In the genomic region with DNA sequence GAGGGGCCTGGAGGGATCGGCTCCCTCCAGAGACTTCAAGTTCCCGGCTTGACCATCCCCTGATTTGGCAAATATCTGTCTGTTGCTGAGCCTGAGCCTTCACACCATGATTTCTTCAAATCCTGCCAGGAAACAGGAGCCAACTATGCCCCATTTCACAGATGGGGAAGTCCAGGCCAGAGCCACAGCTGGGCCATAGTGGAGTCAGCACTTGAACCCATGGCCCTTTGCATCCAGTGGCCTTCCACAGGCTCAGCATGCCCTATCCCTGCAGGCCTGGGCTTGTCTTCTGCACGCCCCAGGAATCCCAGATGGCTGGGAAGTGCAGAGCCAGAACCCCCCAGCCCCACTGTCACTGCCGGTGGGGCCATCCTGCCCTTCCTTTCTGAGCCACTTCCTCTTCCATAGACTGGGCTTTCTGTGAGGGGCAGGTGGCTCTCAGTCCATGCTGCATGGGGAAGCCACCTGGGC, we compare ENCODE assay signal across 16 cellular contexts. TPM values are rescaled to one million over a fixed set of nuclear protein-coding genes. Genes with fewer than 3 reads are reported as not detected.
DNase-seq lines count a peak whose midpoint lies in the region; ATAC-seq and TF ChIP-seq lines count a peak whose summit lies in the region.
"Had no signal": no experiment of that assay in that cellular context is flagged by ENCODE, and none has a peak within 500 bp of the region (broad histone marks: within the 10 kb centered on the region; RNA-seq: fewer than 3 reads in every experiment).

No MANE protein-coding gene starts in this region.

- no peaks in the 10 kb centered on the region for H3K9me3 ChIP-seq in HEK293 (ENCODE audit: control insufficient read depth, insufficient read depth, low read depth, low read length)
- H3K9me3 ChIP-seq: esophagus squamous epithelium, left lung had no signal

- H3K4me3 ChIP-seq in HEK293 (ENCODE audit: low read depth, low read length): no peak overlapping the region
- H3K4me3 ChIP-seq: esophagus squamous epithelium, left lung had no signal

- H3K36me3 ChIP-seq in HEK293 (ENCODE audit: control insufficient read depth in 2 of 2, insufficient read depth in 1 of 2, low read length in 2 of 2): no peaks in the 10 kb centered on the region
- H3K36me3 ChIP-seq: esophagus squamous epithelium, left lung had no signal

- H3K4me3 Mint-ChIP-seq in activated T-cell treated with anti-CD3 and anti-CD28 coated beads, Interleukin-2, amount 50 U/mL, for 4 hours: no peak overlapping the region
- H3K4me3 Mint-ChIP-seq: effector memory CD8-positive, alpha-beta T cell had no signal

- H3K9me3 Mint-ChIP-seq in activated T-cell treated with anti-CD3 and anti-CD28 coated beads, Interleukin-2, amount 50 U/mL, for 4 hours: no peaks in the 10 kb centered on the region
- H3K9me3 Mint-ChIP-seq: effector memory CD8-positive, alpha-beta T cell had no signal

- intact Hi-C loops in sciatic nerve (cut with DNase I): no loop called here

- TF ChIP-seq CTCF in HEK293 (tag by site-specific recombination; IDR thresholded peaks at IDR 0.05): no peak

- H3K27ac ChIP-seq in HEK293 (ENCODE audit: extremely low read depth, low read depth, low read length): no peak overlapping the region
- H3K27ac ChIP-seq: esophagus squamous epithelium, HL-60, left lung had no signal

- POLR2A ChIA-PET in HEK293 (lab: Yijun Ruan, JAX): no interaction called here

- CTCF ChIA-PET in HEK293 (lab: Yijun Ruan, JAX): interaction anchor here (0.7 to 2.3 kb wide), 10 partner anchors 21 to 166 kb away, joined by 3 to 12 read pairs (median 5); no protein-coding TSS in a partner anchor

- H3K36me3 Mint-ChIP-seq in activated T-cell treated with anti-CD3 and anti-CD28 coated beads, Interleukin-2, amount 50 U/mL, for 4 hours (ENCODE audit: insufficient read depth): no peaks in the 10 kb centered on the region

- no peaks in the 10 kb centered on the region for H3K4me1 ChIP-seq in HEK293 (ENCODE audit: control insufficient read depth, insufficient read depth, low read length)

- H3K27me3 Mint-ChIP-seq in activated T-cell treated with anti-CD3 and anti-CD28 coated beads, Interleukin-2, amount 50 U/mL, for 4 hours (ENCODE audit: low read depth): peaks cover 44% of the 10 kb centered on the region

- peak; percentile 12 for DNase-seq in activated T-cell treated with anti-CD3 and anti-CD28 coated beads, Interleukin-2, amount 50 U/mL, for 1 hour
- no peak for DNase-seq in activated T-cell treated with anti-CD3 and anti-CD28 coated beads, Interleukin-2, amount 50 U/mL, for 4 hours
- DNase-seq in islet precursor cell (peak; percentile 44), sciatic nerve (ENCODE audit: low spot score) (peak; percentile 36), NCI-H1048 (lab: John Stamatoyannopoulos, UW) (no peak), DMS 273 treated with DMSO at 0.1 percent for 48 hours (lab: John Stamatoyannopoulos, UW) (no peak)
- DNase-seq: activated CD4-positive, alpha-beta T cell treated with anti-CD3 and anti-CD28 coated beads for 1 hour; effector memory CD8-positive, alpha-beta T cell; esophagus squamous epithelium; IMR-90; NCI-H2107; T-helper 9 cell had no signal

- H3K4me1 Mint-ChIP-seq in activated T-cell treated with anti-CD3 and anti-CD28 coated beads, Interleukin-2, amount 50 U/mL, for 4 hours (ENCODE audit: low read depth): peaks cover 2% of the 10 kb centered on the region

- no peak for ATAC-seq in activated T-cell treated with anti-CD3 and anti-CD28 coated beads, Interleukin-2, amount 50 U/mL, for 4 hours
- ATAC-seq in sciatic nerve (no peak), HG03378 (IDR thresholded peaks at IDR 0.05; ENCODE audit: unreplicated experiment) (no peak)
- ATAC-seq: effector memory CD8-positive, alpha-beta T cell; left lung had no signal

TF ChIP-seq in HEK293, 187 proteins besides CTCF, POLR2A, EP300 and RAD21:
- TF ChIP-seq ZNF600 (tag by site-specific recombination; IDR thresholded peaks at IDR 0.05): no peak
- peak; percentile 38; the same call in 1 of the 2 replicates for TF ChIP-seq ZBTB8A (tag by site-specific recombination; IDR thresholded peaks at IDR 0.05)
TF ChIP-seq in HEK293: peak in this region for 1.

RNA-seq across cellular contexts. Expression of a gene that starts 44.9 kb away (rescaled TPM):
- total RNA-seq in activated T-cell treated with anti-CD3 and anti-CD28 coated beads, Interleukin-2, amount 50 U/mL, for 4 hours: under 1 TPM; 0.08 to 0.32 (median 0.14) TPM
- 2.5 TPM for total RNA-seq in sciatic nerve

Comparison
In these comparisons a context has a peak if more than half of its experiments do, and no peak if none do; other contexts are left out.
1. DNase-seq: peak in activated T-cell treated with anti-CD3 and anti-CD28 coated beads, Interleukin-2, amount 50 U/mL, for 1 hour (single experiment), islet precursor cell (single experiment) and sciatic nerve (single experiment); none in activated T-cell treated with anti-CD3 and anti-CD28 coated beads, Interleukin-2, amount 50 U/mL, for 4 hours (single experiment), NCI-H1048 (single experiment) and DMS 273 treated with DMSO at 0.1 percent for 48 hours (single experiment).